Comparison of ENCODE assay signal across 19 cellular contexts in the genomic region with DNA sequence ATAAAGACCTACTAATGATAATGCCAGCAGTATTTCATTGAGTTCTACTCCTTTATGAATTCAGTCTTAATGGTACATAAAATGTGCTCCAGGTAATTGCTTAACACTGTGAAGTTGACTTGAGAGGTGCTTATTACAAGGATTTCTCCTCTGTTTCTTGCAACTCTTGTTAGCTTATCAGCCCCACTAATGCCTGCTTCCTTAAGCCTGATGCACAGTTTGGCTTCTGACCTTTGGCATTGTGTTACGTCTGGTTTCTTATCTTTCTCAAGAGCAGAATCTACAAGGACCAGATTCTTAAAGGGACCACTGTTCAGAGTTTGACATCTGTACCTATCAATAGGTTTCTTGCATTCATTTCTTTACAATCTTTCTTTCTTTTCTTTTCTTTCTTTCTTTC.
"Had no signal": no experiment of that assay in that cellular context is flagged by ENCODE, and none has a peak within 500 bp of the region (broad histone marks: within the 10 kb centered on the region; RNA-seq: fewer than 3 reads in every experiment).

No MANE protein-coding gene starts in this region.

- H3K9me3 ChIP-seq: pancreas, sigmoid colon, thyroid gland had no signal

- H3K27ac ChIP-seq: dorsolateral prefrontal cortex, epithelial cell of prostate, pancreas, sigmoid colon, spleen, thyroid gland, WERI-Rb-1 had no signal

- H3K4me3 ChIP-seq: dorsolateral prefrontal cortex, pancreas, sigmoid colon, spleen, thyroid gland had no signal

- H3K4me1 ChIP-seq: pancreas, sigmoid colon, spleen, thyroid gland had no signal

- ATAC-seq: activated naive CD4-positive, alpha-beta T cell treated with anti-CD3 and anti-CD28 coated beads, Interleukin-2, amount 50 U/mL, for 72 hours; naive thymus-derived CD4-positive, alpha-beta T cell; pancreas; stimulated activated naive B cell treated with anti-CD40 and anti-IgM and Interleukin-4, amounts not matched to agents 10 μg/mL and 1 μg/mL and 100 μg/mL, for 72 hours had no signal

- DNase-seq: activated CD4-positive, alpha-beta T cell treated with anti-CD3 and anti-CD28 coated beads for 1 hour; activated CD4-positive, alpha-beta T cell treated with anti-CD3 and anti-CD28 coated beads, Interleukin-2, amount 50 U/mL, for 48 hours; activated gamma-delta T cell; amniotic stem cell; caudate nucleus; dorsolateral prefrontal cortex; kidney glomerular epithelial cell; mesenchymal stem cell; naive thymus-derived CD4-positive, alpha-beta T cell; pancreas; sigmoid colon; spleen; stimulated activated naive B cell treated with anti-CD40 and anti-IgM and Interleukin-4, amounts not matched to agents 10 μg/mL and 1 μg/mL and 100 μg/mL, for 72 hours; T-helper 1 cell; T1000; thyroid gland; WERI-Rb-1 had no signal

- H3K36me3 ChIP-seq: pancreas, sigmoid colon, spleen, thyroid gland, WERI-Rb-1 had no signal

- FAIRE-seq: pancreas had no signal

- H3K27me3 ChIP-seq: dorsolateral prefrontal cortex, pancreas, sigmoid colon, spleen, thyroid gland had no signal
